Comparison of ENCODE assay signal across 1 cellular context in the genomic region with DNA sequence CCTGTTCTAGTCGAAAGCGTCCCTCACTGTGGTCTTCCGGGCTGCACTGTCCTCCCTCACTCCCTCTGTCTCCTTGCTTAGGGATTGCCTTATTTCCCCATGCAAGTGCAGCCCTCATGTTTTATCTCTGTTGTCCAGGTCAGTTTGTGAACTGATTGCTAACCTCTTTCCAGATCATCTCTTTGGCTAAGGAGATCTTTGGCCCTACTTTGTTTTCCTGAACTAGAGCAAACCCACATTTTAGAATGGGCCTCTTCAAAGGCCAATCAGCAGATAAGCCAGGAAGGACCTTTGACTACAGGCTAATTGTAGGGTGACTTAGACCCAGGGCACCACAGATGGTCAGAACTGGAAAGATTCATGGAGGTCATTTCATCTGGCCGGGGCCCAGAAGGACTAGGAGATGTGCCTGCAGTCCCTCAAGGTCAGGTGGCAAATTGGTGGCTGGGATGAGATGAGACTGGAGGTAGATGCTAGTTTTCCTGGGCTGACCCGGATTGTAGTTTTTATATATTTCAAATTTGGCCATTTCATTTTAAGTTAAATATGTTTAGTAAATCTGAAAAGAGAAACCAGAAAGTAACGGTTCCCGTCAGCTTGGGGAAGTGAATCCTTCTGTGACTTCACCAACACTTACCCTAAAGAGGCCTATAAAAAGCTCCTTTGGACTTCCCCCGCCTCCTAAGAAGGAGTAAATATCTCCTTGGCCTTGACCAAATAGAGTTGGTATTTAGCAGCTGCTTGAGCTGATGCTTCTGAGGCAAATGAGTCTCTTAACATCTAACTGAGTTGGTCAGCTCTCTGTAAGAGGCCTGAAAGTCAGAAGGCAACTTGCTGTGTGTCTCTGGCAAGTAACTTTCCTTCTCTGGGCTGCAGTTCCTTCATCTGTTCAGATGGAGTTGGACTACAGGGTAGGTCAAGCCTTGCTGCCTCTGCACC.
A peak's percentile ranks its signal among the peaks of the same experiment; 100 is the strongest.
TF ChIP-seq lines count a peak whose summit lies in the region.

No MANE protein-coding gene starts in this region.

TF ChIP-seq in HepG2, 621 proteins besides CTCF, POLR2A, EP300 and RAD21 (continued from another document and continues in another):
- TF ChIP-seq ZNF337 (CRISPR knock-in tag; IDR thresholded peaks at IDR 0.05; ENCODE audit: borderline replicate concordance, low read depth) (no peak), TCF7 (IDR thresholded peaks at IDR 0.05; ENCODE audit: low read depth) (peak; percentile 83), ZNF317 (CRISPR knock-in tag; IDR thresholded peaks at IDR 0.05) (no peak), CBFB (CRISPR knock-in tag; IDR thresholded peaks at IDR 0.05) (peak; percentile 74; the same call in 1 of the 2 replicates), ZKSCAN8 (CRISPR knock-in tag; IDR thresholded peaks at IDR 0.05; ENCODE audit: borderline replicate concordance) (peak; percentile 94), ZNF556 (CRISPR knock-in tag; IDR thresholded peaks at IDR 0.05; ENCODE audit: borderline replicate concordance) (peak; percentile 78; the same call in 1 of the 2 replicates), ZFP36L2 (CRISPR knock-in tag; IDR thresholded peaks at IDR 0.05) (no peak), ZNF792 (CRISPR knock-in tag; IDR thresholded peaks at IDR 0.05) (peak; percentile 89; the same call in 1 of the 2 replicates), ETV6 (CRISPR knock-in tag; conservative IDR thresholded peaks at IDR 0.05) (no peak), HDAC6 (IDR thresholded peaks at IDR 0.05; ENCODE audit: low read depth, low read length) (no peak), GZF1 (CRISPR knock-in tag; IDR thresholded peaks at IDR 0.05) (no peak), ZNF138 (CRISPR knock-in tag; IDR thresholded peaks at IDR 0.05; ENCODE audit: low read depth) (no peak), MBNL3 (CRISPR knock-in tag; conservative IDR thresholded peaks at IDR 0.05) (0 out of 2 replicates have a peak, but pooled peaks have one; percentile 63), SRSF9 (IDR thresholded peaks at IDR 0.05; ENCODE audit: borderline replicate concordance, insufficient read depth, low read depth, low read length, poor library complexity, severe bottlenecking) (no peak), CBX2 (IDR thresholded peaks at IDR 0.05; ENCODE audit: low read depth, low read length) (no peak), CBX2 (CRISPR knock-in tag; IDR thresholded peaks at IDR 0.05; ENCODE audit: low read depth) (no peak), ZZZ3 (CRISPR knock-in tag; IDR thresholded peaks at IDR 0.05; ENCODE audit: borderline replicate concordance) (no peak), JUNB (CRISPR knock-in tag; IDR thresholded peaks at IDR 0.05; ENCODE audit: borderline replicate concordance) (no peak), FOXA1 (IDR thresholded peaks at IDR 0.05) (no peak), FOXA1 (CRISPR knock-in tag; IDR thresholded peaks at IDR 0.05) (peak; percentile 57; the same call in 1 of the 2 replicates), NRL (CRISPR knock-in tag; IDR thresholded peaks at IDR 0.05; ENCODE audit: borderline replicate concordance) (no peak), ZMYM3 (CRISPR knock-in tag; IDR thresholded peaks at IDR 0.05) (peak; percentile 83), PPARG (CRISPR knock-in tag; conservative IDR thresholded peaks at IDR 0.05) (peak; percentile 92), ZFP37 (CRISPR knock-in tag; IDR thresholded peaks at IDR 0.05; ENCODE audit: borderline replicate concordance) (peak; percentile 53; the same call in 1 of the 2 replicates), ZNF564 (CRISPR knock-in tag; IDR thresholded peaks at IDR 0.05) (no peak), GTF2F1 (IDR thresholded peaks at IDR 0.05; ENCODE audit: low read length) (no peak), ZNF136 (CRISPR knock-in tag; IDR thresholded peaks at IDR 0.05; ENCODE audit: low read depth) (no peak), MIER2 (CRISPR knock-in tag; IDR thresholded peaks at IDR 0.05) (peak; percentile 79), RELA (CRISPR knock-in tag; IDR thresholded peaks at IDR 0.05) (no peak), KLF13 (CRISPR knock-in tag; IDR thresholded peaks at IDR 0.05) (no peak)
- TF ChIP-seq, protein P1, sequence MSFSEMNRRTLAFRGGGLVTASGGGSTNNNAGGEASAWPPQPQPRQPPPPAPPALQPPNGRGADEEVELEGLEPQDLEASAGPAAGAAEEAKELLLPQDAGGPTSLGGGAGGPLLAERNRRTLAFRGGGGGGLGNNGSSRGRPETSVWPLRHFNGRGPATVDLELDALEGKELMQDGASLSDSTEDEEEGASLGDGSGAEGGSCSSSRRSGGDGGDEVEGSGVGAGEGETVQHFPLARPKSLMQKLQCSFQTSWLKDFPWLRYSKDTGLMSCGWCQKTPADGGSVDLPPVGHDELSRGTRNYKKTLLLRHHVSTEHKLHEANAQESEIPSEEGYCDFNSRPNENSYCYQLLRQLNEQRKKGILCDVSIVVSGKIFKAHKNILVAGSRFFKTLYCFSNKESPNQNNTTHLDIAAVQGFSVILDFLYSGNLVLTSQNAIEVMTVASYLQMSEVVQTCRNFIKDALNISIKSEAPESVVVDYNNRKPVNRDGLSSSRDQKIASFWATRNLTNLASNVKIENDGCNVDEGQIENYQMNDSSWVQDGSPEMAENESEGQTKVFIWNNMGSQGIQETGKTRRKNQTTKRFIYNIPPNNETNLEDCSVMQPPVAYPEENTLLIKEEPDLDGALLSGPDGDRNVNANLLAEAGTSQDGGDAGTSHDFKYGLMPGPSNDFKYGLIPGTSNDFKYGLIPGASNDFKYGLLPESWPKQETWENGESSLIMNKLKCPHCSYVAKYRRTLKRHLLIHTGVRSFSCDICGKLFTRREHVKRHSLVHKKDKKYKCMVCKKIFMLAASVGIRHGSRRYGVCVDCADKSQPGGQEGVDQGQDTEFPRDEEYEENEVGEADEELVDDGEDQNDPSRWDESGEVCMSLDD (CRISPR knock-in tag; IDR thresholded peaks at IDR 0.05; ENCODE audit: borderline replicate concordance) = no peak
- TF ChIP-seq, protein P2, sequence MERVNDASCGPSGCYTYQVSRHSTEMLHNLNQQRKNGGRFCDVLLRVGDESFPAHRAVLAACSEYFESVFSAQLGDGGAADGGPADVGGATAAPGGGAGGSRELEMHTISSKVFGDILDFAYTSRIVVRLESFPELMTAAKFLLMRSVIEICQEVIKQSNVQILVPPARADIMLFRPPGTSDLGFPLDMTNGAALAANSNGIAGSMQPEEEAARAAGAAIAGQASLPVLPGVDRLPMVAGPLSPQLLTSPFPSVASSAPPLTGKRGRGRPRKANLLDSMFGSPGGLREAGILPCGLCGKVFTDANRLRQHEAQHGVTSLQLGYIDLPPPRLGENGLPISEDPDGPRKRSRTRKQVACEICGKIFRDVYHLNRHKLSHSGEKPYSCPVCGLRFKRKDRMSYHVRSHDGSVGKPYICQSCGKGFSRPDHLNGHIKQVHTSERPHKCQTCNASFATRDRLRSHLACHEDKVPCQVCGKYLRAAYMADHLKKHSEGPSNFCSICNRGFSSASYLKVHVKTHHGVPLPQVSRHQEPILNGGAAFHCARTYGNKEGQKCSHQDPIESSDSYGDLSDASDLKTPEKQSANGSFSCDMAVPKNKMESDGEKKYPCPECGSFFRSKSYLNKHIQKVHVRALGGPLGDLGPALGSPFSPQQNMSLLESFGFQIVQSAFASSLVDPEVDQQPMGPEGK (CRISPR knock-in tag; IDR thresholded peaks at IDR 0.05) = peak; percentile 55; the same call in 1 of the 2 replicates
- TF ChIP-seq, protein P3, sequence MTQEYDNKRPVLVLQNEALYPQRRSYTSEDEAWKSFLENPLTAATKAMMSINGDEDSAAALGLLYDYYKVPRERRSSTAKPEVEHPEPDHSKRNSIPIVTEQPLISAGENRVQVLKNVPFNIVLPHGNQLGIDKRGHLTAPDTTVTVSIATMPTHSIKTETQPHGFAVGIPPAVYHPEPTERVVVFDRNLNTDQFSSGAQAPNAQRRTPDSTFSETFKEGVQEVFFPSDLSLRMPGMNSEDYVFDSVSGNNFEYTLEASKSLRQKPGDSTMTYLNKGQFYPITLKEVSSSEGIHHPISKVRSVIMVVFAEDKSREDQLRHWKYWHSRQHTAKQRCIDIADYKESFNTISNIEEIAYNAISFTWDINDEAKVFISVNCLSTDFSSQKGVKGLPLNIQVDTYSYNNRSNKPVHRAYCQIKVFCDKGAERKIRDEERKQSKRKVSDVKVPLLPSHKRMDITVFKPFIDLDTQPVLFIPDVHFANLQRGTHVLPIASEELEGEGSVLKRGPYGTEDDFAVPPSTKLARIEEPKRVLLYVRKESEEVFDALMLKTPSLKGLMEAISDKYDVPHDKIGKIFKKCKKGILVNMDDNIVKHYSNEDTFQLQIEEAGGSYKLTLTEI (CRISPR knock-in tag; conservative IDR thresholded peaks at IDR 0.05) = no peak
- TF ChIP-seq, protein P4, sequence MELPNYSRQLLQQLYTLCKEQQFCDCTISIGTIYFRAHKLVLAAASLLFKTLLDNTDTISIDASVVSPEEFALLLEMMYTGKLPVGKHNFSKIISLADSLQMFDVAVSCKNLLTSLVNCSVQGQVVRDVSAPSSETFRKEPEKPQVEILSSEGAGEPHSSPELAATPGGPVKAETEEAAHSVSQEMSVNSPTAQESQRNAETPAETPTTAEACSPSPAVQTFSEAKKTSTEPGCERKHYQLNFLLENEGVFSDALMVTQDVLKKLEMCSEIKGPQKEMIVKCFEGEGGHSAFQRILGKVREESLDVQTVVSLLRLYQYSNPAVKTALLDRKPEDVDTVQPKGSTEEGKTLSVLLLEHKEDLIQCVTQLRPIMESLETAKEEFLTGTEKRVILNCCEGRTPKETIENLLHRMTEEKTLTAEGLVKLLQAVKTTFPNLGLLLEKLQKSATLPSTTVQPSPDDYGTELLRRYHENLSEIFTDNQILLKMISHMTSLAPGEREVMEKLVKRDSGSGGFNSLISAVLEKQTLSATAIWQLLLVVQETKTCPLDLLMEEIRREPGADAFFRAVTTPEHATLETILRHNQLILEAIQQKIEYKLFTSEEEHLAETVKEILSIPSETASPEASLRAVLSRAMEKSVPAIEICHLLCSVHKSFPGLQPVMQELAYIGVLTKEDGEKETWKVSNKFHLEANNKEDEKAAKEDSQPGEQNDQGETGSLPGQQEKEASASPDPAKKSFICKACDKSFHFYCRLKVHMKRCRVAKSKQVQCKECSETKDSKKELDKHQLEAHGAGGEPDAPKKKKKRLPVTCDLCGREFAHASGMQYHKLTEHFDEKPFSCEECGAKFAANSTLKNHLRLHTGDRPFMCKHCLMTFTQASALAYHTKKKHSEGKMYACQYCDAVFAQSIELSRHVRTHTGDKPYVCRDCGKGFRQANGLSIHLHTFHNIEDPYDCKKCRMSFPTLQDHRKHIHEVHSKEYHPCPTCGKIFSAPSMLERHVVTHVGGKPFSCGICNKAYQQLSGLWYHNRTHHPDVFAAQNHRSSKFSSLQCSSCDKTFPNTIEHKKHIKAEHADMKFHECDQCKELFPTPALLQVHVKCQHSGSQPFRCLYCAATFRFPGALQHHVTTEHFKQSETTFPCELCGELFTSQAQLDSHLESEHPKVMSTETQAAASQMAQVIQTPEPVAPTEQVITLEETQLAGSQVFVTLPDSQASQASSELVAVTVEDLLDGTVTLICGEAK (IDR thresholded peaks at IDR 0.05) = no peak
- TF ChIP-seq, protein P4 (CRISPR knock-in tag; IDR thresholded peaks at IDR 0.05) = no peak; the same call in 1 of the 2 replicates
- TF ChIP-seq, protein P5, sequence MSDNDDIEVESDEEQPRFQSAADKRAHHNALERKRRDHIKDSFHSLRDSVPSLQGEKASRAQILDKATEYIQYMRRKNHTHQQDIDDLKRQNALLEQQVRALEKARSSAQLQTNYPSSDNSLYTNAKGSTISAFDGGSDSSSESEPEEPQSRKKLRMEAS (IDR thresholded peaks at IDR 0.05) = peak; percentile 79; the same call in 1 of the 2 replicates
- TF ChIP-seq, protein P6, sequence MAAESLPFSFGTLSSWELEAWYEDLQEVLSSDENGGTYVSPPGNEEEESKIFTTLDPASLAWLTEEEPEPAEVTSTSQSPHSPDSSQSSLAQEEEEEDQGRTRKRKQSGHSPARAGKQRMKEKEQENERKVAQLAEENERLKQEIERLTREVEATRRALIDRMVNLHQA (CRISPR knock-in tag; IDR thresholded peaks at IDR 0.05) = no peak
- TF ChIP-seq, protein P7, sequence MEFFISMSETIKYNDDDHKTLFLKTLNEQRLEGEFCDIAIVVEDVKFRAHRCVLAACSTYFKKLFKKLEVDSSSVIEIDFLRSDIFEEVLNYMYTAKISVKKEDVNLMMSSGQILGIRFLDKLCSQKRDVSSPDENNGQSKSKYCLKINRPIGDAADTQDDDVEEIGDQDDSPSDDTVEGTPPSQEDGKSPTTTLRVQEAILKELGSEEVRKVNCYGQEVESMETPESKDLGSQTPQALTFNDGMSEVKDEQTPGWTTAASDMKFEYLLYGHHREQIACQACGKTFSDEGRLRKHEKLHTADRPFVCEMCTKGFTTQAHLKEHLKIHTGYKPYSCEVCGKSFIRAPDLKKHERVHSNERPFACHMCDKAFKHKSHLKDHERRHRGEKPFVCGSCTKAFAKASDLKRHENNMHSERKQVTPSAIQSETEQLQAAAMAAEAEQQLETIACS (CRISPR knock-in tag; IDR thresholded peaks at IDR 0.05) = 0 out of 2 replicates have a peak, but pooled peaks have one; percentile 0
- TF ChIP-seq, protein P8, sequence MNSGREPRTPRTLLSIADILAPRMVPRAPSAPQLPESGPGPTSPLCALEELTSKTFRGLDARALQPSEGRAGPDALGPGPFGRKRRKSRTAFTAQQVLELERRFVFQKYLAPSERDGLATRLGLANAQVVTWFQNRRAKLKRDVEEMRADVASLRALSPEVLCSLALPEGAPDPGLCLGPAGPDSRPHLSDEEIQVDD (CRISPR knock-in tag; IDR thresholded peaks at IDR 0.05; ENCODE audit: borderline replicate concordance) = no peak
